ENCODE assay signal across 9 cellular contexts in the genomic region with DNA sequence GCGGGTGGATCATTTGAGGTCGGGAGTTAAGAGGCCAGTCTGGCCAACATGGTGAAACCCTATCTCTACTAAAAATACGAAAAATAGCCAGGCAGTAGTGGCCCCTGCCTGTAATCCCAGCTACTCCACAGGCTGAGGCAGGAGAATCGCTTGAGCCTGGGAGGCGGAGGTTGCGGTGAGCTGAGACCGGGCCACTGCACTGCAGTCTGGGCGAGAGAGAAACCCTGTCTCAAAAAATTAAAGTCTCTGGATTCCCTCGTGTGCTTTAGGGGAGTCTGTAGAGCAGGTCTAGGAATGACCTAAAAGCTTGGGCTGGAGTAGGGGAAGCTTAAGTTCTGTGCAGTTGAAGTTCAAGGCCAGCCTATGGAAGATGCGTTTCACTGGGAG. TPM values are rescaled to one million over a fixed set of nuclear protein-coding genes. Genes with fewer than 3 reads are reported as not detected.
DNase-seq lines count a peak whose midpoint lies in the region; ATAC-seq and TF ChIP-seq lines count a peak whose summit lies in the region.
"Had no signal": no experiment of that assay in that cellular context is flagged by ENCODE, and none has a peak within 500 bp of the region (broad histone marks: within the 10 kb centered on the region; RNA-seq: fewer than 3 reads in every experiment).

No MANE protein-coding gene starts in this region.

- H3K27ac ChIP-seq in AG04450 (ENCODE audit: low read depth, low read length) (peak overlapping the region; percentile 81), KOPT-K1 (ENCODE audit: low read depth, low read length, poor library complexity, severe bottlenecking) (peak overlapping the region; percentile 77), cingulate gyrus (ENCODE audit: low read depth, low read length) (peak overlapping the region; percentile 98)
- H3K27ac ChIP-seq in naive thymus-derived CD4-positive, alpha-beta T cell (ENCODE audit: low read depth, low read length), result peak overlapping the region; percentile 89

- no peak for ATAC-seq in naive thymus-derived CD4-positive, alpha-beta T cell

- H3K4me3 ChIP-seq in AG04450 (ENCODE audit: low read depth, low read length), result peak overlapping the region; percentile 60
- H3K4me3 ChIP-seq in naive thymus-derived CD4-positive, alpha-beta T cell (ENCODE audit: low read length), result peak overlapping the region; percentile 96

- H3K9me3 ChIP-seq in AG04450 (ENCODE audit: control insufficient read depth, insufficient read depth, low read length) (peaks cover 3% of the 10 kb centered on the region; the same call in 1 of the 2 replicates), KOPT-K1 (ENCODE audit: insufficient read depth, low read length, poor library complexity, severe bottlenecking) (no peaks in the 10 kb centered on the region)
- no peaks in the 10 kb centered on the region for H3K9me3 ChIP-seq in naive thymus-derived CD4-positive, alpha-beta T cell (ENCODE audit: control insufficient read depth in 2 of 3, low read length in 3 of 3)

- intact Hi-C loops in naive thymus-derived CD4-positive, alpha-beta T cell (cut with micrococcal nuclease), result loop anchor here (1.0 to 5.0 kb wide), 10 partner anchors 13 to 1757 kb away; a partner anchor contains a TSS

- H3K27ac Mint-ChIP-seq in naive thymus-derived CD4-positive, alpha-beta T cell, result peak overlapping the region; percentile 81 to 97 (median 97)

- H3K4me1 Mint-ChIP-seq in naive thymus-derived CD4-positive, alpha-beta T cell, result peaks cover 16 to 38% (median 32%) of the 10 kb centered on the region in 7 donors

- H3K36me3 ChIP-seq in KOPT-K1 (ENCODE audit: insufficient read depth, low read length), result peaks cover 46% of the 10 kb centered on the region
- peaks cover 0 to 26% (median 0%) of the 10 kb centered on the region in 3 experiments for H3K36me3 ChIP-seq in naive thymus-derived CD4-positive, alpha-beta T cell (ENCODE audit: control insufficient read depth in 2 of 3, insufficient read depth in 3 of 3, low read length in 3 of 3)

- no peaks in the 10 kb centered on the region for H3K27me3 ChIP-seq in AG04450 (ENCODE audit: control insufficient read depth, insufficient read depth, low read length)
- no peaks in the 10 kb centered on the region for H3K27me3 ChIP-seq in naive thymus-derived CD4-positive, alpha-beta T cell (ENCODE audit: control insufficient read depth in 2 of 2, insufficient read depth in 2 of 2, low read length in 2 of 2)

- H3K4me3 Mint-ChIP-seq in naive thymus-derived CD4-positive, alpha-beta T cell, result peak overlapping the region; percentile 93 to 100 (median 98)

- H3K27me3 Mint-ChIP-seq in naive thymus-derived CD4-positive, alpha-beta T cell, result peaks cover 0 to 2% (median 0%) of the 10 kb centered on the region in 5 donors

- peaks cover 0 to 2% (median 0%) of the 10 kb centered on the region in 11 donors for H3K9me3 Mint-ChIP-seq in naive thymus-derived CD4-positive, alpha-beta T cell

- POLR2A ChIA-PET in AG04450 (lab: Yijun Ruan, JAX), result interaction anchor here (0.5 to 1.6 kb wide), 3 partner anchors 13 to 199 kb away, joined by 3 to 15 read pairs (median 6); a partner anchor contains a TSS
- POLR2A ChIA-PET in naive thymus-derived CD4-positive, alpha-beta T cell (lab: Charles Lee), result interaction anchor here (0.9 to 1.8 kb wide), 4 partner anchors 10 to 94 kb away, joined by 5 to 21 read pairs (median 8); a partner anchor contains a TSS

- peaks cover 0 to 11% (median 5%) of the 10 kb centered on the region in 5 donors for H3K36me3 Mint-ChIP-seq in naive thymus-derived CD4-positive, alpha-beta T cell

- TF ChIP-seq CTCF in AG04450 (IDR thresholded peaks at IDR 0.05; ENCODE audit: low read depth, low read length), result no peak

- CTCF ChIA-PET in AG04450 (lab: Charles Lee), result interaction anchor here (0.8 to 0.9 kb wide), 2 partner anchors 12 to 151 kb away, joined by 3 read pairs; no protein-coding TSS in a partner anchor
- CTCF ChIA-PET in naive thymus-derived CD4-positive, alpha-beta T cell (lab: Charles Lee), result interaction anchor here (1.9 kb wide), 1 partner anchor 12 kb away, joined by 6 read pairs; a partner anchor contains a TSS

- DNase-seq in AG04450 (ENCODE audit: low read depth, low spot score) (no peak), NCI-H1436 treated with DMSO at 0.1 percent for 48 hours (lab: John Stamatoyannopoulos, UW) (no peak), AG08396 (ENCODE audit: low spot score) (no peak), HK-2 (ENCODE audit: unreplicated experiment) (no peak), pons (ENCODE audit: low spot score) (no peak)
- DNase-seq in naive thymus-derived CD4-positive, alpha-beta T cell, result no peak

- H3K4me1 ChIP-seq in naive thymus-derived CD4-positive, alpha-beta T cell (ENCODE audit: control insufficient read depth in 2 of 2, insufficient read depth in 2 of 2, low read length in 2 of 2), result peaks cover 3 to 8% of the 10 kb centered on the region in 2 donors

RNA-seq across cellular contexts. Expression of a gene that starts 0.7 kb away (rescaled TPM):
- polyA plus RNA-seq in AG04450 (2011; rRNA removed), result 41.6 and 48.7 TPM in 2 replicates
- polyA minus RNA-seq in AG04450 (2011; rRNA and poly(A)+ RNA removed), result 35.4 and 39.4 TPM in 2 replicates
- 1 to 10 TPM; 4.7 to 9.6 (median 7.4) TPM for total RNA-seq in naive thymus-derived CD4-positive, alpha-beta T cell
- polyA plus RNA-seq in naive thymus-derived CD4-positive, alpha-beta T cell, result 1 to 10 TPM; 4.5 to 6.7 TPM

RNA-seq across cellular contexts. Expression of a gene that starts 13.0 kb away (rescaled TPM):
- polyA plus RNA-seq in AG04450 (2011; rRNA removed), result 42.0 and 43.4 TPM in 2 replicates
- polyA minus RNA-seq in AG04450 (2011; rRNA and poly(A)+ RNA removed), result 25.2 and 27.7 TPM in 2 replicates
- total RNA-seq in naive thymus-derived CD4-positive, alpha-beta T cell, result 10 to 100 TPM; 13.7 to 44.3 (median 28.7) TPM
- 10 to 100 TPM; 49.4 to 53.6 TPM for polyA plus RNA-seq in naive thymus-derived CD4-positive, alpha-beta T cell

RNA-seq across cellular contexts. Expression of a gene that starts 13.0 kb away (rescaled TPM):
- 10.8 and 11.5 TPM in 2 replicates for polyA plus RNA-seq in AG04450 (2011; rRNA removed)
- 13.6 and 24.5 TPM in 2 replicates for polyA minus RNA-seq in AG04450 (2011; rRNA and poly(A)+ RNA removed)
- total RNA-seq in naive thymus-derived CD4-positive, alpha-beta T cell, result 10 to 100 TPM in 1 of 5 experiments, 1 to 10 TPM in 1, under 1 TPM in 2, not detected in 1; 0.35 to 77.2 (median 0.82) TPM
- polyA plus RNA-seq in naive thymus-derived CD4-positive, alpha-beta T cell, result not detected

RNA-seq across cellular contexts. Expression of a gene that starts 33.2 kb away (rescaled TPM):
- polyA plus RNA-seq in AG04450 (2011; rRNA removed), result not detected in 2 replicates
- polyA minus RNA-seq in AG04450 (2011; rRNA and poly(A)+ RNA removed), result not detected in 2 replicates
- total RNA-seq in naive thymus-derived CD4-positive, alpha-beta T cell, result not detected
- not detected for polyA plus RNA-seq in naive thymus-derived CD4-positive, alpha-beta T cell
- total RNA-seq: RPMI7951 had no signal

RNA-seq across cellular contexts. Expression of a gene that starts 55.2 kb away (rescaled TPM):
- 0.66 and 0.99 TPM in 2 replicates for polyA plus RNA-seq in AG04450 (2011; rRNA removed)
- 0.74 and 0.92 TPM in 2 replicates for polyA minus RNA-seq in AG04450 (2011; rRNA and poly(A)+ RNA removed)
- not detected for total RNA-seq in naive thymus-derived CD4-positive, alpha-beta T cell
- 1 to 10 TPM; 1.6 to 2.0 TPM for polyA plus RNA-seq in naive thymus-derived CD4-positive, alpha-beta T cell
- total RNA-seq: RPMI7951 had no signal

Comparison
In these comparisons a context has a peak if more than half of its experiments do, and no peak if none do; other contexts are left out.
1. RNA of a gene that starts 13.0 kb away (polyA plus RNA-seq): 10.8 to 11.5 TPM in AG04450; not detected in naive thymus-derived CD4-positive, alpha-beta T cell; every median in the first group is over 10 times any median in the second.
2. Peak in every context shown above with its lines, with median percentiles within 50 percentile points of each other: H3K27ac ChIP-seq.